17 cellular contexts compared by ENCODE assay signal in the genomic region with DNA sequence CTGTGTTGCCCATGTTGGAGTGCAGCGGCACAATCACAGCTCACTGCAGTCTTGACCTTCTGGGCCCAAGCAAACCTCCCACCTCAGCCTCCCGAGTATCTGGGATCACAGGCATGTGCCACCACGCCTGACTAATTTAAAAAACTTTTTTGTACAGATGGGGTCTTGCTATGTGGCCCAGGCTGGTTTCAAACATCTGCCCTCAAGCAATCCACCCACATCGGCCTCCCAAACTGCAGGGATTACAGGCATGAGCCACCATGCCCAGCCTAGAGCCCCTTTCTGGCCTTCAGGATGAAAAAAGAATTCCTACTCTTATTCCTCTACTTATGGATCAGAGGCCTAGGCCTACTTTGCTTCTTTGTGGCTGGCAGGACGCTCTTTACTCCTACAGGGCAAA. TPM values are rescaled to one million over a fixed set of nuclear protein-coding genes. Genes with fewer than 3 reads are reported as not detected.
"Had no signal": no experiment of that assay in that cellular context is flagged by ENCODE, and none has a peak within 500 bp of the region (broad histone marks: within the 10 kb centered on the region; RNA-seq: fewer than 3 reads in every experiment).

No MANE protein-coding gene starts in this region.

- H3K9me3 ChIP-seq: stomach, thoracic aorta, uterus had no signal

- H3K27ac ChIP-seq: brain microvascular endothelial cell, stomach had no signal

- H3K27me3 Mint-ChIP-seq: activated B cell treated with CpG ODN at 0.5 μM for 24 hours; activated CD4-positive, alpha-beta T cell treated with anti-CD3 and anti-CD28 coated beads, Interleukin-2, amount 10 ng/mL, durations not matched to agents 24 days and 14 days; naive thymus-derived CD8-positive, alpha-beta T cell had no signal

- ATAC-seq: left colon; naive thymus-derived CD8-positive, alpha-beta T cell had no signal

- H3K9me3 Mint-ChIP-seq: activated B cell treated with CpG ODN at 0.5 μM for 24 hours; naive thymus-derived CD8-positive, alpha-beta T cell had no signal

- DNase-seq: activated B cell treated with CpG ODN at 0.5 μM for 24 hours; activated CD4-positive, alpha-beta T cell treated with anti-CD3 and anti-CD28 coated beads, Interleukin-2, amount 10 ng/mL, durations not matched to agents 24 days and 14 days; activated CD8-positive, alpha-beta memory T cell treated with anti-CD3 and anti-CD28 coated beads for 24 hours; activated naive CD4-positive, alpha-beta T cell treated with anti-CD3 and anti-CD28 coated beads, Interleukin-2, amount 50 U/mL, for 16 hours; amniotic stem cell; brain microvascular endothelial cell; dermis blood vessel endothelial cell; foreskin fibroblast; left colon; naive thymus-derived CD8-positive, alpha-beta T cell; nucleus accumbens; stimulated activated CD4-positive, alpha-beta T cell treated with anti-CD3 and anti-CD28 coated beads, Interleukin-15, amount 100 ng/mL, for 24 hours; stimulated activated CD4-positive, alpha-beta T cell treated with anti-CD3 and anti-CD28 coated beads, Interleukin-4, amount 100 ng/mL, for 24 hours; stomach; uterus had no signal

- H3K4me1 Mint-ChIP-seq: activated B cell treated with CpG ODN at 0.5 μM for 24 hours had no signal

- H3K4me3 Mint-ChIP-seq: activated B cell treated with CpG ODN at 0.5 μM for 24 hours; activated CD4-positive, alpha-beta T cell treated with anti-CD3 and anti-CD28 coated beads, Interleukin-2, amount 10 ng/mL, durations not matched to agents 24 days and 14 days; naive thymus-derived CD8-positive, alpha-beta T cell had no signal

- H3K4me1 ChIP-seq: uterus had no signal

- H3K27me3 ChIP-seq: brain microvascular endothelial cell, stomach, uterus had no signal

- H3K4me3 ChIP-seq: lung, stomach, thoracic aorta, uterus had no signal

- H3K27ac Mint-ChIP-seq: activated B cell treated with CpG ODN at 0.5 μM for 24 hours; activated CD4-positive, alpha-beta T cell treated with anti-CD3 and anti-CD28 coated beads, Interleukin-2, amount 10 ng/mL, durations not matched to agents 24 days and 14 days had no signal

- H3K36me3 ChIP-seq: uterus had no signal

RNA-seq across cellular contexts. Expression of a gene that starts 39.6 kb away (rescaled TPM):
- polyA plus RNA-seq: naive thymus-derived CD8-positive, alpha-beta T cell had no signal
